Comparison of ENCODE assay signal across 8 cellular contexts in the genomic region with DNA sequence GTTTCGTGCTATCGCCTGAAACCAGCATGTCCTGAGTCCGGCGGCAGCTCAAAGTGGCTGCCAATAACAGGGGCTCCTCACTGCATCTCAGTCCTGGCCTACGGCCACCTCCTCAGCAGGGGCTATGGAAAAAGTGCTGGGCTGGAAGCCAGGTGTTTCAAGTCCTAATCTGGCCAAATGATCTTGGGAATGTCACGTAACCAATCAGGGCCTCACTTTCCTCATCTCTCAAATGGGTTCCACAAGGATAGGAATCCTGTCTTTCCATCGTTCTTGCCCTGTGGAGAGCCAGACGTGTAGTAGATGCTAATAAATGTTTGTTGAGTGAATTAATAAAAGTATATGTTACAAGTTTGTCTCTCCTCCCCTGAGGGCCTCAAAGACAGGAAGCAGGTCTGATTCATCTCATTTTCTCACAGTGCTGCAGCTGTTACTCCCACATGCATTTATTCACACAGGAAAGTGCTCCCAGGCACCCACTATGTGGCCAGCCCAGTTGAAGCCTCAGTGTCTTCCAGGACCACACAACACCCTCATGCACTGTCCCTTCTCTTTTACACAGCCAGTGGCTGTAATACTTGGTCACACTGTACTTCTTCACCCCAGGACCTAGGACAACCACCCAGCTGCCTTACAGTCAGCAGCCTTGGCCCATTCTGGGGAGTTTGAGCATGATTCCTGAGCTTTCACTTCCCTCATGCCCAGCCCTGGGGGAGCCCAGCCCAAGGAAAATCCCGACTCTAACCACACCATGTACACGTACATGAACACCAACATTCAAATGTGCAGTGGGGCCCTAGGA. TPM values are rescaled to one million over a fixed set of nuclear protein-coding genes. Genes with fewer than 3 reads are reported as not detected.
DNase-seq lines count a peak whose midpoint lies in the region; ATAC-seq lines count a peak whose summit lies in the region.

No MANE protein-coding gene starts in this region.

- no peak overlapping the region for H3K27ac ChIP-seq in mesendoderm (ENCODE audit: low read depth, low read length)

- H3K4me2 ChIP-seq in mesendoderm (ENCODE audit: low read length), result no peak overlapping the region

- H3K18ac ChIP-seq in mesendoderm (ENCODE audit: low read length), result no peak overlapping the region

- H3K4me3 ChIP-seq in mesendoderm (ENCODE audit: low read length), result no peak overlapping the region

- H3K79me2 ChIP-seq in mesendoderm (ENCODE audit: control insufficient read depth, insufficient read depth, low read length), result no peaks in the 10 kb centered on the region

- DNase-seq in EH (ENCODE audit: low read depth) (peak; percentile 34), RKO (ENCODE audit: low spot score) (peak; percentile 17), mesendoderm (peak; percentile 21), iPS-NIHi11 (ENCODE audit: low spot score) (no peak), NCI-H1048 (lab: John Stamatoyannopoulos, UW) (no peak)

- H3K4me1 ChIP-seq in mesendoderm (ENCODE audit: control insufficient read depth, low read depth, low read length), result peaks cover 3% of the 10 kb centered on the region

- no peak overlapping the region for H4K8ac ChIP-seq in mesendoderm (ENCODE audit: low read depth, low read length)

- no peak overlapping the region for H4K5ac ChIP-seq in mesendoderm (ENCODE audit: low read length)

- H2BK15ac ChIP-seq in mesendoderm (replicated peaks; ENCODE audit: low read depth), result no peak overlapping the region

- no peak overlapping the region for H3K4ac ChIP-seq in mesendoderm (ENCODE audit: low read depth, low read length)

- no peaks in the 10 kb centered on the region for H3K79me1 ChIP-seq in mesendoderm (ENCODE audit: low read length)

- no peak overlapping the region for H3K23ac ChIP-seq in mesendoderm (ENCODE audit: low read length)

- H3K56ac ChIP-seq in mesendoderm (ENCODE audit: low read length), result no peak overlapping the region

- no peak overlapping the region for H2BK120ac ChIP-seq in mesendoderm (ENCODE audit: low read depth, low read length)

- no peaks in the 10 kb centered on the region for H3K36me3 ChIP-seq in mesendoderm (ENCODE audit: control insufficient read depth, insufficient read depth, low read length)

- WGBS in mesendoderm (ENCODE audit: extremely low coverage, insufficient coverage, low lambda C conversion rate), result no CpG with 5 or more reads among the region's 10 CpGs

- H3K27me3 ChIP-seq in mesendoderm (ENCODE audit: insufficient read depth, low read length, poor library complexity), result no peaks in the 10 kb centered on the region

- H2BK5ac ChIP-seq in mesendoderm (ENCODE audit: low read length), result no peak overlapping the region

- ATAC-seq in GM21529 (IDR thresholded peaks at IDR 0.05; ENCODE audit: unreplicated experiment), result peak; percentile 49
- ATAC-seq in GM18520 (IDR thresholded peaks at IDR 0.05; ENCODE audit: unreplicated experiment), result no peak
- no peak for ATAC-seq in esophagus mucosa

- no peak overlapping the region for H3K9ac ChIP-seq in mesendoderm (ENCODE audit: low read length)

- H2AK5ac ChIP-seq in mesendoderm (ENCODE audit: low read length), result no peak overlapping the region

RNA-seq across cellular contexts. Expression of gene CMKLR1, which starts 5.0 kb away (rescaled TPM):
- polyA plus RNA-seq in mesendoderm (2013, experiment 1 of 2), result 1.6 TPM
- polyA plus RNA-seq in mesendoderm (2013, experiment 2 of 2), result 1.6 TPM
- total RNA-seq in esophagus mucosa, result 0.56 TPM

Comparison
In these comparisons a context has a peak if more than half of its experiments do, and no peak if none do; other contexts are left out.
1. DNase-seq: peak in EH (single experiment), RKO (single experiment) and mesendoderm (single experiment); none in iPS-NIHi11 (single experiment) and NCI-H1048 (single experiment).